15 cellular contexts compared by ENCODE assay signal in genomic region chr11:118247041-118247440, GRCh38. TPM values are rescaled to one million over a fixed set of nuclear protein-coding genes. Genes with fewer than 3 reads are reported as not detected.
DNase-seq lines count a peak whose midpoint lies in the region; ATAC-seq, FAIRE-seq and TF ChIP-seq lines count a peak whose summit lies in the region.
"Had no signal": no experiment of that assay in that cellular context is flagged by ENCODE, and none has a peak within 500 bp of the region (broad histone marks: within the 10 kb centered on the region; RNA-seq: fewer than 3 reads in every experiment).

No MANE protein-coding gene starts in this region.

- TF ChIP-seq POLR2A in HepG2 (IDR thresholded peaks at IDR 0.05; ENCODE audit: insufficient read depth in 1 of 2, low read depth in 2 of 2, low read length in 2 of 2) (no peak), upper lobe of left lung (IDR thresholded peaks at IDR 0.05) (peak in 1 of 4 donors; percentile 15)

- peaks cover 3% of the 10 kb centered on the region for H3K36me3 Mint-ChIP-seq in activated naive CD4-positive, alpha-beta T cell treated with anti-CD3 and anti-CD28 coated beads for 36 hours (ENCODE audit: low read depth)
- peaks cover 24% of the 10 kb centered on the region for H3K36me3 Mint-ChIP-seq in activated naive CD8-positive, alpha-beta T cell

- peaks cover 5% of the 10 kb centered on the region for H3K79me2 ChIP-seq in HepG2 (ENCODE audit: insufficient read depth, low read length)

- no peak for TF ChIP-seq EP300 in HepG2 (IDR thresholded peaks at IDR 0.05; ENCODE audit: low read depth in 2 of 2, low read length in 2 of 2)
- TF ChIP-seq EP300 in HepG2 (CRISPR knock-in tag; IDR thresholded peaks at IDR 0.05; ENCODE audit: borderline replicate concordance) = no peak
- TF ChIP-seq EP300 in upper lobe of left lung (IDR thresholded peaks at IDR 0.05) = no peak

- BruUV-seq in HepG2 (replicated peaks; lab: Mats Ljungman, UMichigan) = no TSS peak

- no peak for DNase-seq in activated naive CD4-positive, alpha-beta T cell treated with anti-CD3 and anti-CD28 coated beads for 36 hours
- DNase-seq in activated naive CD4-positive, alpha-beta T cell treated with anti-CD3 and anti-CD28 coated beads, Interleukin-2, amount 50 U/mL, for 16 hours = no peak
- peak; percentile 60 for DNase-seq in HepG2 (ENCODE audit: low spot score)
- DNase-seq in upper lobe of left lung = no peak
- no peak for DNase-seq in AG20443 (ENCODE audit: low spot score)
- no peak for DNase-seq in KBM-7
- no peak for DNase-seq in WERI-Rb-1
- DNase-seq: activated CD8-positive, alpha-beta memory T cell treated with anti-CD3 and anti-CD28 coated beads for 24 hours; DMS79 treated with DMSO at 0.1 percent for 48 hours; glutamatergic neuron; NCI-H2227 treated with DMSO at 0.1 percent for 48 hours; occipital lobe had no signal

- peaks cover 70% of the 10 kb centered on the region for H3K4me1 Mint-ChIP-seq in activated naive CD4-positive, alpha-beta T cell treated with anti-CD3 and anti-CD28 coated beads for 36 hours (ENCODE audit: low read depth)
- H3K4me1 Mint-ChIP-seq in activated naive CD8-positive, alpha-beta T cell (ENCODE audit: low read depth) = peaks cover 80% of the 10 kb centered on the region

- H3K9me3 Mint-ChIP-seq in activated naive CD4-positive, alpha-beta T cell treated with anti-CD3 and anti-CD28 coated beads for 36 hours = no peaks in the 10 kb centered on the region
- H3K9me3 Mint-ChIP-seq in activated naive CD8-positive, alpha-beta T cell (ENCODE audit: low read depth) = no peaks in the 10 kb centered on the region

- CTCF ChIA-PET in activated naive CD4-positive, alpha-beta T cell treated with anti-CD3 and anti-CD28 coated beads for 36 hours (lab: Charles Lee) = interaction anchor here (0.7 to 4.0 kb wide), 7 partner anchors 10 to 64 kb away, joined by 3 to 30 read pairs (median 4); partner anchors contain the start of gene JAML
- CTCF ChIA-PET in HepG2 (lab: Yijun Ruan, JAX; ENCODE audit: low intra/inter-chr PET ratio, low total read pairs) = no interaction called here

- TF ChIP-seq RAD21 in HepG2 (CRISPR knock-in tag; IDR thresholded peaks at IDR 0.05) = 0 out of 2 replicates have a peak, but pooled peaks have one; percentile 22

- TF ChIP-seq CTCF in HepG2 (CRISPR knock-in tag; IDR thresholded peaks at IDR 0.05) (peak; percentile 37), upper lobe of left lung (IDR thresholded peaks at IDR 0.05) (no peak), WERI-Rb-1 (IDR thresholded peaks at IDR 0.05; ENCODE audit: low read depth, low read length) (no peak)

- FAIRE-seq in HepG2 (lab: Jason Lieb, UNC) = no peak
- FAIRE-seq: astrocyte, GM19239 had no signal

- WGBS in HepG2 (ENCODE audit: low lambda C conversion rate) = 20% methylated on average over 1 of the region's 1 CpG
- 36 to 53% methylated on average over 1 of the region's 1 CpG for WGBS in upper lobe of left lung, 2 donors

- ATAC-seq in HepG2 (peak; percentile 73), upper lobe of left lung (ENCODE audit: low FRiP score in 2 of 2) (no peak)

- H2AFZ ChIP-seq in HepG2 (ENCODE audit: low read length) = no peak overlapping the region

- no peak overlapping the region for H3K4me3 Mint-ChIP-seq in activated naive CD4-positive, alpha-beta T cell treated with anti-CD3 and anti-CD28 coated beads for 36 hours
- peak overlapping the region; percentile 66 for H3K4me3 Mint-ChIP-seq in activated naive CD8-positive, alpha-beta T cell

- H3K4me2 ChIP-seq in HepG2 (ENCODE audit: low read depth, low read length) = peak overlapping the region; percentile 41

- H3K27ac ChIP-seq in HepG2 (ENCODE audit: extremely low read length, insufficient read depth, low read length) (no peak overlapping the region), upper lobe of left lung (peak overlapping the region in 3 of 4 donors; percentile 51 to 71 (median 62)), WERI-Rb-1 (no peak overlapping the region)

- H3K4me3 ChIP-seq in HepG2 (replicated peaks in 1 of 3; ENCODE audit: insufficient read depth in 1 of 3, low read depth in 2 of 3, low read length in 3 of 3) = no peak overlapping the region
- no peak overlapping the region for H3K4me3 ChIP-seq in upper lobe of left lung
- no peak overlapping the region for H3K4me3 ChIP-seq in WERI-Rb-1 (ENCODE audit: low read depth, low read length)

- intact Hi-C loops in activated naive CD4-positive, alpha-beta T cell treated with anti-CD3 and anti-CD28 coated beads for 36 hours (cut with micrococcal nuclease) = no loop called here
- intact Hi-C loops in HepG2 (cut with micrococcal nuclease; ENCODE audit: unreplicated experiment) = loop anchor here (2.0 kb wide), 1 partner anchor 50 kb away; no protein-coding TSS in a partner anchor

- peak overlapping the region; percentile 86 for H3K27ac Mint-ChIP-seq in activated naive CD4-positive, alpha-beta T cell treated with anti-CD3 and anti-CD28 coated beads for 36 hours
- H3K27ac Mint-ChIP-seq in activated naive CD8-positive, alpha-beta T cell = peak overlapping the region; percentile 99

- peaks cover 49% of the 10 kb centered on the region for H3K4me1 ChIP-seq in HepG2 (ENCODE audit: insufficient read depth, low read length)
- peaks cover 9 to 35% (median 14%) of the 10 kb centered on the region in 4 donors for H3K4me1 ChIP-seq in upper lobe of left lung

- H3K9me3 ChIP-seq in HepG2 (ENCODE audit: low read length) (no peaks in the 10 kb centered on the region), upper lobe of left lung (no peaks in the 10 kb centered on the region), WERI-Rb-1 (ENCODE audit: severe bottlenecking) (no peaks in the 10 kb centered on the region)

- POLR2A ChIA-PET in HepG2 (lab: Yijun Ruan, JAX) = interaction anchor here (1.0 to 1.5 kb wide), 2 partner anchors 35 to 48 kb away, joined by 5 read pairs; no protein-coding TSS in a partner anchor

- H4K20me1 ChIP-seq in HepG2 (ENCODE audit: insufficient read depth, low read length) = no peaks in the 10 kb centered on the region

- H3K9ac ChIP-seq in HepG2 (ENCODE audit: insufficient read depth, low read depth, low read length) = 0 out of 2 replicates have a peak overlapping the region, but pooled peaks have one; percentile 27

- H3K27me3 ChIP-seq in HepG2 (ENCODE audit: control insufficient read depth in 1 of 2, insufficient read depth in 2 of 2, low read length in 2 of 2) (no peaks in the 10 kb centered on the region; a peak in 1 of 5 replicates), upper lobe of left lung (no peaks in the 10 kb centered on the region), WERI-Rb-1 (ENCODE audit: insufficient read depth, low read depth, severe bottlenecking) (no peaks in the 10 kb centered on the region)

- no peaks in the 10 kb centered on the region for H3K27me3 Mint-ChIP-seq in activated naive CD4-positive, alpha-beta T cell treated with anti-CD3 and anti-CD28 coated beads for 36 hours (ENCODE audit: low read depth)
- no peaks in the 10 kb centered on the region for H3K27me3 Mint-ChIP-seq in activated naive CD8-positive, alpha-beta T cell

- in situ Hi-C loops in HepG2 (cut with HindIII; ENCODE audit: extremely low pct_ligation_motif_present, low pct_unique_long_range_greater_than_20kb) (no loop called here), KBM-7 (cut with MboI; ENCODE audit: low pct_unique_long_range_greater_than_20kb, low sequenced_read_pairs) (no loop called here)

- H3K36me3 ChIP-seq in HepG2 (replicated peaks in 1 of 2; ENCODE audit: control insufficient read depth in 1 of 2, insufficient read depth in 2 of 2, low read length in 2 of 2) (no peaks in the 10 kb centered on the region), upper lobe of left lung (no peaks in the 10 kb centered on the region), WERI-Rb-1 (no peaks in the 10 kb centered on the region)

RNA-seq across cellular contexts. Expression of gene MPZL3, which starts 5.1 kb away (rescaled TPM):
- 10 to 100 TPM; 29.3 to 30.5 TPM for total RNA-seq in activated naive CD4-positive, alpha-beta T cell treated with anti-CD3 and anti-CD28 coated beads for 36 hours
- 6.6 and 9.3 TPM in 2 replicates for total RNA-seq in HepG2 (2016; rRNA removed; fragmentation: Illumina TruSeq; extraction: Trizol)
- 0.51 and 0.88 TPM in 2 replicates for total RNA-seq in HepG2 (2016; cell fraction: cytosol; rRNA removed; fragmentation: Illumina TruSeq; extraction: Trizol; ENCODE audit: low read depth)
- total RNA-seq in HepG2 (2016; cell fraction: insoluble cytoplasmic fraction; rRNA removed; fragmentation: Illumina TruSeq; extraction: Trizol) = 6.1 and 9.5 TPM in 2 replicates
- total RNA-seq in HepG2 (2016; cell fraction: membrane; rRNA removed; fragmentation: Illumina TruSeq; extraction: Trizol) = 3.0 and 3.4 TPM in 2 replicates
- 7.4 and 9.6 TPM in 2 replicates for total RNA-seq in HepG2 (2016; cell fraction: nucleus; rRNA removed; fragmentation: Illumina TruSeq; extraction: Trizol)
- 4.5 and 5.3 TPM in 2 replicates for polyA plus RNA-seq in HepG2 (2011; rRNA removed)
- polyA plus RNA-seq in HepG2 (2011; cell fraction: cytosol; rRNA removed) = 3.1 and 4.4 TPM in 2 replicates
- polyA plus RNA-seq in HepG2 (2011; cell fraction: nucleus; rRNA removed) = 2.5 TPM in 2 replicates
- 4.4 and 4.5 TPM in 2 replicates for polyA plus RNA-seq in HepG2 (2012)
- 0.26 and 0.48 TPM in 2 replicates for polyA plus RNA-seq in HepG2 (2016; cell fraction: cytosol; fragmentation: Illumina TruSeq; extraction: Trizol; ENCODE audit: low read depth)
- 3.1 and 3.5 TPM in 2 replicates for polyA plus RNA-seq in HepG2 (2016; cell fraction: insoluble cytoplasmic fraction; fragmentation: Illumina TruSeq; extraction: Trizol; ENCODE audit: low read depth)
- 1.2 TPM in 2 replicates for polyA plus RNA-seq in HepG2 (2016; cell fraction: membrane; fragmentation: Illumina TruSeq; extraction: Trizol; ENCODE audit: low read depth)
- polyA plus RNA-seq in HepG2 (2016; cell fraction: nucleus; fragmentation: Illumina TruSeq; extraction: Trizol; ENCODE audit: insufficient read depth, low read depth) = 8.3 and 8.4 TPM in 2 replicates
- polyA minus RNA-seq in HepG2 (2011; rRNA and poly(A)+ RNA removed; ENCODE audit: low replicate concordance) = 3.3 and 7.7 TPM in 2 replicates
- 8.2 and 11.8 TPM in 2 replicates for polyA minus RNA-seq in HepG2 (2011; cell fraction: cytosol; rRNA and poly(A)+ RNA removed)
- 3.5 and 4.4 TPM in 2 replicates for polyA minus RNA-seq in HepG2 (2011; cell fraction: nucleus; rRNA and poly(A)+ RNA removed)
- total RNA-seq in upper lobe of left lung = 10 to 100 TPM in 4 of 6 donors, 1 to 10 TPM in 2; 2.3 to 27.7 (median 10.4) TPM

RNA-seq across cellular contexts. Expression of gene MPZL2, which starts 17.1 kb away (rescaled TPM):
- 10 to 100 TPM; 25.3 to 28.4 TPM for total RNA-seq in activated naive CD4-positive, alpha-beta T cell treated with anti-CD3 and anti-CD28 coated beads for 36 hours
- 16.6 and 27.9 TPM in 2 replicates for total RNA-seq in HepG2 (2016; rRNA removed; fragmentation: Illumina TruSeq; extraction: Trizol)
- 2.2 and 2.3 TPM in 2 replicates for total RNA-seq in HepG2 (2016; cell fraction: cytosol; rRNA removed; fragmentation: Illumina TruSeq; extraction: Trizol; ENCODE audit: low read depth)
- 14.3 and 27.1 TPM in 2 replicates for total RNA-seq in HepG2 (2016; cell fraction: insoluble cytoplasmic fraction; rRNA removed; fragmentation: Illumina TruSeq; extraction: Trizol)
- total RNA-seq in HepG2 (2016; cell fraction: membrane; rRNA removed; fragmentation: Illumina TruSeq; extraction: Trizol) = 4.6 and 5.7 TPM in 2 replicates
- 37.3 and 38.2 TPM in 2 replicates for total RNA-seq in HepG2 (2016; cell fraction: nucleus; rRNA removed; fragmentation: Illumina TruSeq; extraction: Trizol)
- 41.0 and 53.7 TPM in 2 replicates for polyA plus RNA-seq in HepG2 (2011; rRNA removed)
- 26.1 and 32.3 TPM in 2 replicates for polyA plus RNA-seq in HepG2 (2011; cell fraction: cytosol; rRNA removed)
- polyA plus RNA-seq in HepG2 (2011; cell fraction: nucleus; rRNA removed) = 33.6 and 34.4 TPM in 2 replicates
- 19.5 and 32.5 TPM in 2 replicates for polyA plus RNA-seq in HepG2 (2012)
- 1.4 and 1.6 TPM in 2 replicates for polyA plus RNA-seq in HepG2 (2016; cell fraction: cytosol; fragmentation: Illumina TruSeq; extraction: Trizol; ENCODE audit: low read depth)
- polyA plus RNA-seq in HepG2 (2016; cell fraction: insoluble cytoplasmic fraction; fragmentation: Illumina TruSeq; extraction: Trizol; ENCODE audit: low read depth) = 14.0 and 15.4 TPM in 2 replicates
- 2.7 and 3.2 TPM in 2 replicates for polyA plus RNA-seq in HepG2 (2016; cell fraction: membrane; fragmentation: Illumina TruSeq; extraction: Trizol; ENCODE audit: low read depth)
- 46.0 and 46.2 TPM in 2 replicates for polyA plus RNA-seq in HepG2 (2016; cell fraction: nucleus; fragmentation: Illumina TruSeq; extraction: Trizol; ENCODE audit: insufficient read depth, low read depth)
- polyA minus RNA-seq in HepG2 (2011; rRNA and poly(A)+ RNA removed; ENCODE audit: low replicate concordance) = 46.6 and 89.0 TPM in 2 replicates
- 16.1 and 23.3 TPM in 2 replicates for polyA minus RNA-seq in HepG2 (2011; cell fraction: cytosol; rRNA and poly(A)+ RNA removed)
- 32.2 and 41.3 TPM in 2 replicates for polyA minus RNA-seq in HepG2 (2011; cell fraction: nucleus; rRNA and poly(A)+ RNA removed)
- 100 to 1,000 TPM in 3 of 6 donors, 10 to 100 TPM in 3; 51.6 to 146 (median 110) TPM for total RNA-seq in upper lobe of left lung

RNA-seq across cellular contexts. Expression of gene JAML, which starts 22.2 kb away (rescaled TPM):
- 10 to 100 TPM; 67.5 to 71.4 TPM for total RNA-seq in activated naive CD4-positive, alpha-beta T cell treated with anti-CD3 and anti-CD28 coated beads for 36 hours
- 3.3 and 3.8 TPM in 2 replicates for total RNA-seq in HepG2 (2016; rRNA removed; fragmentation: Illumina TruSeq; extraction: Trizol)
- 0.71 and 0.97 TPM in 2 replicates for total RNA-seq in HepG2 (2016; cell fraction: cytosol; rRNA removed; fragmentation: Illumina TruSeq; extraction: Trizol; ENCODE audit: low read depth)
- 3.7 and 4.6 TPM in 2 replicates for total RNA-seq in HepG2 (2016; cell fraction: insoluble cytoplasmic fraction; rRNA removed; fragmentation: Illumina TruSeq; extraction: Trizol)
- total RNA-seq in HepG2 (2016; cell fraction: membrane; rRNA removed; fragmentation: Illumina TruSeq; extraction: Trizol) = 1.8 and 1.9 TPM in 2 replicates
- total RNA-seq in HepG2 (2016; cell fraction: nucleus; rRNA removed; fragmentation: Illumina TruSeq; extraction: Trizol) = 3.5 and 4.0 TPM in 2 replicates
- 2.0 and 2.8 TPM in 2 replicates for polyA plus RNA-seq in HepG2 (2011; rRNA removed)
- 0.91 and 1.1 TPM in 2 replicates for polyA plus RNA-seq in HepG2 (2011; cell fraction: cytosol; rRNA removed)
- 8.0 and 9.7 TPM in 2 replicates for polyA plus RNA-seq in HepG2 (2011; cell fraction: nucleus; rRNA removed)
- 9.8 and 22.2 TPM in 2 replicates for polyA plus RNA-seq in HepG2 (2012)
- 0.93 and 0.95 TPM in 2 replicates for polyA plus RNA-seq in HepG2 (2016; cell fraction: cytosol; fragmentation: Illumina TruSeq; extraction: Trizol; ENCODE audit: low read depth)
- polyA plus RNA-seq in HepG2 (2016; cell fraction: insoluble cytoplasmic fraction; fragmentation: Illumina TruSeq; extraction: Trizol; ENCODE audit: low read depth) = 2.7 and 4.1 TPM in 2 replicates
- polyA plus RNA-seq in HepG2 (2016; cell fraction: membrane; fragmentation: Illumina TruSeq; extraction: Trizol; ENCODE audit: low read depth) = 1.4 and 1.7 TPM in 2 replicates
- polyA plus RNA-seq in HepG2 (2016; cell fraction: nucleus; fragmentation: Illumina TruSeq; extraction: Trizol; ENCODE audit: insufficient read depth, low read depth) = 5.7 and 5.9 TPM in 2 replicates
- polyA minus RNA-seq in HepG2 (2011; rRNA and poly(A)+ RNA removed; ENCODE audit: low replicate concordance) = 1.7 TPM in 1 of 2 replicates, not detected in the other
- 0.44 and 0.59 TPM in 2 replicates for polyA minus RNA-seq in HepG2 (2011; cell fraction: cytosol; rRNA and poly(A)+ RNA removed)
- 6.0 and 6.1 TPM in 2 replicates for polyA minus RNA-seq in HepG2 (2011; cell fraction: nucleus; rRNA and poly(A)+ RNA removed)
- 100 to 1,000 TPM in 2 of 6 donors, 10 to 100 TPM in 4; 33.0 to 105 (median 49.5) TPM for total RNA-seq in upper lobe of left lung
- total RNA-seq: astrocyte had no signal

RNA-seq across cellular contexts. Expression of gene CD3E, which starts 57.5 kb away (rescaled TPM):
- 100 to 1,000 TPM; 377 to 415 TPM for total RNA-seq in activated naive CD4-positive, alpha-beta T cell treated with anti-CD3 and anti-CD28 coated beads for 36 hours
- total RNA-seq in HepG2 (2016; rRNA removed; fragmentation: Illumina TruSeq; extraction: Trizol) = not detected in 2 replicates
- not detected in 2 replicates for total RNA-seq in HepG2 (2016; cell fraction: cytosol; rRNA removed; fragmentation: Illumina TruSeq; extraction: Trizol; ENCODE audit: low read depth)
- not detected in 2 replicates for total RNA-seq in HepG2 (2016; cell fraction: insoluble cytoplasmic fraction; rRNA removed; fragmentation: Illumina TruSeq; extraction: Trizol)
- not detected in 2 replicates for total RNA-seq in HepG2 (2016; cell fraction: membrane; rRNA removed; fragmentation: Illumina TruSeq; extraction: Trizol)
- not detected in 2 replicates for total RNA-seq in HepG2 (2016; cell fraction: nucleus; rRNA removed; fragmentation: Illumina TruSeq; extraction: Trizol)
- polyA plus RNA-seq in HepG2 (2011; rRNA removed) = not detected in 2 replicates
- polyA plus RNA-seq in HepG2 (2011; cell fraction: cytosol; rRNA removed) = not detected in 2 replicates
- not detected in 2 replicates for polyA plus RNA-seq in HepG2 (2011; cell fraction: nucleus; rRNA removed)
- not detected in 2 replicates for polyA plus RNA-seq in HepG2 (2012)
- polyA plus RNA-seq in HepG2 (2016; cell fraction: cytosol; fragmentation: Illumina TruSeq; extraction: Trizol; ENCODE audit: low read depth) = not detected in 2 replicates
- not detected in 2 replicates for polyA plus RNA-seq in HepG2 (2016; cell fraction: insoluble cytoplasmic fraction; fragmentation: Illumina TruSeq; extraction: Trizol; ENCODE audit: low read depth)
- polyA plus RNA-seq in HepG2 (2016; cell fraction: membrane; fragmentation: Illumina TruSeq; extraction: Trizol; ENCODE audit: low read depth) = not detected in 2 replicates
- polyA plus RNA-seq in HepG2 (2016; cell fraction: nucleus; fragmentation: Illumina TruSeq; extraction: Trizol; ENCODE audit: insufficient read depth, low read depth) = not detected in 2 replicates
- not detected in 2 replicates for polyA minus RNA-seq in HepG2 (2011; rRNA and poly(A)+ RNA removed; ENCODE audit: low replicate concordance)
- not detected in 2 replicates for polyA minus RNA-seq in HepG2 (2011; cell fraction: cytosol; rRNA and poly(A)+ RNA removed)
- polyA minus RNA-seq in HepG2 (2011; cell fraction: nucleus; rRNA and poly(A)+ RNA removed) = not detected in 2 replicates
- total RNA-seq in upper lobe of left lung = 10 to 100 TPM in 2 of 6 donors, 1 to 10 TPM in 4; 3.9 to 13.6 (median 9.1) TPM
- total RNA-seq: astrocyte, occipital lobe had no signal

Comparison
In these comparisons a context has a peak if more than half of its experiments do, and no peak if none do; other contexts are left out.
1. H3K27ac ChIP-seq: peak in upper lobe of left lung (3 of 4); none in HepG2 (single experiment) and WERI-Rb-1 (single experiment).
2. RNA of gene JAML, which starts 22.2 kb away (total RNA-seq): 67.5 to 71.4 TPM in activated naive CD4-positive, alpha-beta T cell treated with anti-CD3 and anti-CD28 coated beads for 36 hours and 33.0 to 105 TPM in upper lobe of left lung; 0.71 to 4.6 TPM in HepG2; every median in the first group is over 4 times any median in the second.